In genomic region chr12:130957304-130957621, GRCh38 we compare ENCODE assay signal across 22 cellular contexts. TPM values are rescaled to one million over a fixed set of nuclear protein-coding genes. Genes with fewer than 3 reads are reported as not detected.
A peak's percentile ranks its signal among the peaks of the same experiment; 100 is the strongest.
DNase-seq lines count a peak whose midpoint lies in the region; ATAC-seq, FAIRE-seq and TF ChIP-seq lines count a peak whose summit lies in the region.
"Had no signal": no experiment of that assay in that cellular context is flagged by ENCODE, and none has a peak within 500 bp of the region (broad histone marks: within the 10 kb centered on the region; RNA-seq: fewer than 3 reads in every experiment).

No MANE protein-coding gene starts in this region.

- SMC1A ChIA-PET in GM12878 (lab: Charles Lee; ENCODE audit: uncharacterized antibody, unreplicated experiment), result interaction anchor here (1.0 to 1.5 kb wide), 2 partner anchors 12 to 25 kb away, joined by 4 read pairs; no protein-coding TSS in a partner anchor

- H3K27ac ChIP-seq in left ventricle myocardium inferior (replicated peaks), result peak overlapping the region; percentile 34
- H3K27ac ChIP-seq in heart right ventricle, result peak overlapping the region in 2 of 10 donors; percentile 1 to 17
- no peak overlapping the region for H3K27ac ChIP-seq in GM12878 (ENCODE audit: control insufficient read depth, insufficient read depth)
- H3K27ac ChIP-seq in lower lobe of right lung, result no peak overlapping the region
- H3K27ac ChIP-seq in H9 (ENCODE audit: insufficient read length, low read depth, low read length), result no peak overlapping the region
- H3K27ac ChIP-seq: 22Rv1, BLaER1, C4-2B had no signal

- H3K14ac ChIP-seq in H9 (ENCODE audit: insufficient read depth, low read length), result no peak overlapping the region

- in situ Hi-C loops in GM12878 (cut with MboI), result no loop called here

- H3K79me2 ChIP-seq in GM12878 (ENCODE audit: control insufficient read depth, insufficient read depth, low read length) (no peaks in the 10 kb centered on the region; the same call in 1 of the 2 replicates), H9 (ENCODE audit: insufficient read depth, low read length) (no peaks in the 10 kb centered on the region)

- no peaks in the 10 kb centered on the region for H3K36me3 Mint-ChIP-seq in H9 (ENCODE audit: insufficient read depth in 1 of 3, low read depth in 3 of 3)
- H3K36me3 Mint-ChIP-seq: CD8-positive, alpha-beta memory T cell had no signal

- TF ChIP-seq CTCF in left ventricle myocardium inferior (IDR thresholded peaks at IDR 0.05; ENCODE audit: borderline replicate concordance) (no peak), heart right ventricle (IDR thresholded peaks at IDR 0.05) (no peak), GM12878 (IDR thresholded peaks at IDR 0.05 in 2 of 3, conservative IDR thresholded peaks at IDR 0.05 in 1 of 3; ENCODE audit: control insufficient read depth in 2 of 3, extremely low read depth in 1 of 3, insufficient read depth in 1 of 3, low read depth in 3 of 3, low read length in 3 of 3) (no peak), lower lobe of right lung (IDR thresholded peaks at IDR 0.05) (no peak), H9 (conservative IDR thresholded peaks at IDR 0.05) (no peak)

- H4K5ac ChIP-seq in H9 (ENCODE audit: insufficient read length, low read depth, low read length), result no peak overlapping the region

- H4K91ac ChIP-seq in H9 (ENCODE audit: insufficient read length, low read depth, low read length), result no peak overlapping the region

- intact Hi-C loops in left ventricle myocardium inferior (cut with micrococcal nuclease), result no loop called here
- intact Hi-C loops in heart right ventricle (cut with DNase I), result loop anchor here in 1 of 10 donors (5.0 kb wide), 1 partner anchor 50 kb away; no protein-coding TSS in a partner anchor
- intact Hi-C loops in GM12878 (cut with micrococcal nuclease; ENCODE audit: unreplicated experiment), result no loop called here
- intact Hi-C loops in lower lobe of right lung (cut with DNase I), result no loop called here

- peaks cover 14 to 31% of the 10 kb centered on the region in 2 experiments for H3K4me1 Mint-ChIP-seq in H9

- RAD21 ChIA-PET in GM12878 (lab: Charles Lee; ENCODE audit: unreplicated experiment), result no interaction called here

- BruUV-seq in GM12878 (replicated peaks; lab: Mats Ljungman, UMichigan), result no TSS peak

- no peak overlapping the region for H3K4ac ChIP-seq in H9 (ENCODE audit: low read depth, low read length)

- CTCF ChIA-PET in GM12878 (lab: Yijun Ruan, JAX), result interaction anchor here (0.8 to 1.5 kb wide), 2 partner anchors 13 to 86 kb away, joined by 3 to 7 read pairs; no protein-coding TSS in a partner anchor

- peaks cover 15% of the 10 kb centered on the region for H3K27me3 Mint-ChIP-seq in H9 (ENCODE audit: low read depth)

- H3T11ph ChIP-seq in H9 (ENCODE audit: low read length), result no peak overlapping the region

- no peak overlapping the region for H3K4me3 Mint-ChIP-seq in H9
- H3K4me3 Mint-ChIP-seq: B cell; CD4-positive, alpha-beta T cell; CD8-positive, alpha-beta memory T cell; GM23338 had no signal

- H4K20me1 ChIP-seq in GM12878 (ENCODE audit: control insufficient read depth, insufficient read depth), result no peaks in the 10 kb centered on the region
- H4K20me1 ChIP-seq in H9 (ENCODE audit: control insufficient read depth, insufficient read depth, insufficient read length), result no peaks in the 10 kb centered on the region
- H4K20me1 ChIP-seq: BLaER1 had no signal

- H2BK120ac ChIP-seq in H9 (ENCODE audit: low read depth, low read length, poor library complexity, severe bottlenecking), result no peak overlapping the region

- no peaks in the 10 kb centered on the region for H3K27me3 ChIP-seq in left ventricle myocardium inferior (ENCODE audit: low read depth)
- no peaks in the 10 kb centered on the region for H3K27me3 ChIP-seq in heart right ventricle
- no peaks in the 10 kb centered on the region for H3K27me3 ChIP-seq in GM12878 (replicated peaks in 1 of 2; ENCODE audit: control insufficient read depth in 2 of 2, insufficient read depth in 2 of 2, low read length in 1 of 2)
- H3K27me3 ChIP-seq in lower lobe of right lung (ENCODE audit: low read depth), result no peaks in the 10 kb centered on the region
- H3K27me3 ChIP-seq in H9 (ENCODE audit: insufficient read depth, low read length), result no peaks in the 10 kb centered on the region

- no peak overlapping the region for H2BK12ac ChIP-seq in H9 (ENCODE audit: insufficient read length, low read depth, low read length)

- no peak overlapping the region for H2AFZ ChIP-seq in GM12878 (ENCODE audit: control insufficient read depth, low read depth, low read length)
- H2AFZ ChIP-seq in H9 (ENCODE audit: low read length), result no peak overlapping the region

- 81 to 91% methylated on average over 7 of the region's 7 CpGs for WGBS in heart right ventricle, 2 donors
- WGBS in GM12878 (ENCODE audit: insufficient coverage, insufficient replicate concordance, low lambda C conversion rate, missing lambda C conversion rate), result 40% methylated on average over 7 of the region's 7 CpGs
- WGBS in H9 (ENCODE audit: extremely low coverage, insufficient read length, low lambda C conversion rate), result no CpG with 5 or more reads among the region's 7 CpGs

- H3K9me3 ChIP-seq in left ventricle myocardium inferior (replicated peaks) (no peaks in the 10 kb centered on the region), heart right ventricle (no peaks in the 10 kb centered on the region), GM12878 (replicated peaks; ENCODE audit: control insufficient read depth, insufficient read depth, low read length) (no peaks in the 10 kb centered on the region), lower lobe of right lung (no peaks in the 10 kb centered on the region), H9 (ENCODE audit: control insufficient read depth, low read depth, low read length) (no peaks in the 10 kb centered on the region)
- H3K9me3 ChIP-seq: BLaER1 had no signal

- H3K79me1 ChIP-seq in H9 (ENCODE audit: insufficient read depth, low read depth, low read length, poor library complexity, severe bottlenecking), result no peaks in the 10 kb centered on the region

- H3K4me3 ChIP-seq in left ventricle myocardium inferior (peak overlapping the region; percentile 73), heart right ventricle (no peak overlapping the region), GM12878 (no peak overlapping the region), lower lobe of right lung (peak overlapping the region; percentile 4)
- H3K4me3 ChIP-seq: BLaER1, GM23338 had no signal

- H3K4me2 ChIP-seq in GM12878 (ENCODE audit: control insufficient read depth, insufficient read depth), result no peak overlapping the region
- no peak overlapping the region for H3K4me2 ChIP-seq in H9 (ENCODE audit: insufficient read depth, insufficient read length, low read length)
- H3K4me2 ChIP-seq: BLaER1, GM23338 had no signal

- H3K27ac Mint-ChIP-seq in H9, result no peak overlapping the region
- H3K27ac Mint-ChIP-seq: B cell; CD4-positive, alpha-beta T cell; CD8-positive, alpha-beta memory T cell; GM23338 had no signal

- H2AK5ac ChIP-seq in H9 (ENCODE audit: insufficient read length, low read length), result no peak overlapping the region

- H3K4me1 ChIP-seq in left ventricle myocardium inferior (peaks cover 98% of the 10 kb centered on the region), heart right ventricle (peaks cover 3 to 72% (median 38%) of the 10 kb centered on the region in 9 donors), GM12878 (ENCODE audit: control insufficient read depth, insufficient read depth, low read length) (peaks cover 4% of the 10 kb centered on the region; the same call in 1 of the 2 replicates), lower lobe of right lung (peaks cover 28% of the 10 kb centered on the region), H9 (ENCODE audit: insufficient read depth, low read length) (no peaks in the 10 kb centered on the region)

- H3K18ac ChIP-seq in H9 (ENCODE audit: insufficient read length, low read depth, low read length), result no peak overlapping the region

- POLR2A ChIA-PET in GM12878 (lab: Charles Lee), result no interaction called here

- H4K8ac ChIP-seq in H9 (replicated peaks; ENCODE audit: insufficient read length, low read depth, low read length), result no peak overlapping the region

- ATAC-seq in heart right ventricle (no peak), GM12878 (no peak), lower lobe of right lung (no peak)
- ATAC-seq: GM23338 had no signal

- TF ChIP-seq RAD21 in GM12878 (IDR thresholded peaks at IDR 0.05; ENCODE audit: insufficient read depth, low read depth, low read length), result no peak

- H3K23ac ChIP-seq in H9 (ENCODE audit: insufficient read length, low read depth, low read length), result no peak overlapping the region

- DNase-seq in left ventricle myocardium inferior, result no peak
- no peak for DNase-seq in heart right ventricle
- no peak for DNase-seq in GM12878 (ENCODE audit: low read depth, low spot score)
- no peak for DNase-seq in lower lobe of right lung
- no peak for DNase-seq in H9
- DNase-seq in stimulated activated CD4-positive, alpha-beta T cell treated with anti-CD3 and anti-CD28 coated beads, Interleukin-4, amount 100 ng/mL, for 4 hours, result no peak
- DNase-seq: CD4-positive, alpha-beta T cell; CD8-positive, alpha-beta memory T cell; DMS 273 treated with DMSO at 0.1 percent for 48 hours; DMS79; EL; GDM1; HCEC 1CT had no signal

- H3K36me3 ChIP-seq in left ventricle myocardium inferior (peaks cover 7% of the 10 kb centered on the region), heart right ventricle (peaks cover 0 to 23% (median 0%) of the 10 kb centered on the region in 9 donors), GM12878 (ENCODE audit: control insufficient read depth in 2 of 2, insufficient read depth in 2 of 2, low read length in 1 of 2) (no peaks in the 10 kb centered on the region), lower lobe of right lung (peaks cover 17% of the 10 kb centered on the region)
- H3K36me3 ChIP-seq: BLaER1 had no signal

- FAIRE-seq in GM12878 (lab: Jason Lieb, UNC), result no peak
- FAIRE-seq: A204.1, D721Med, GM18507, H54 had no signal

- H3K9me3 Mint-ChIP-seq in H9, result no peaks in the 10 kb centered on the region; a peak in 1 of 5 replicates
- H3K9me3 Mint-ChIP-seq: CD4-positive, alpha-beta T cell; CD8-positive, alpha-beta memory T cell; GM23338 had no signal

- H3K9ac ChIP-seq in GM12878 (ENCODE audit: control insufficient read depth, insufficient read depth, low read length) (no peak overlapping the region), H9 (ENCODE audit: extremely low read depth, insufficient read length, low read length) (no peak overlapping the region)
- H3K9ac ChIP-seq: BLaER1 had no signal

- no peak for TF ChIP-seq EP300 in GM12878 (IDR thresholded peaks at IDR 0.05; ENCODE audit: borderline replicate concordance in 1 of 2, control insufficient read depth in 1 of 2, low read depth in 2 of 2, low read length in 2 of 2)

- no peak overlapping the region for H2BK15ac ChIP-seq in H9 (ENCODE audit: low read depth, low read length)

- H3K23me2 ChIP-seq in H9 (ENCODE audit: insufficient read length, low read depth, low read length, poor library complexity, severe bottlenecking), result no peaks in the 10 kb centered on the region

- H2BK5ac ChIP-seq in H9 (ENCODE audit: insufficient read length, low read length), result no peak overlapping the region

- TF ChIP-seq POLR2A in GM12878 (IDR thresholded peaks at IDR 0.05; ENCODE audit: low read depth, low read length), result no peak

- H2BK20ac ChIP-seq in H9 (ENCODE audit: low read depth, low read length, poor library complexity, severe bottlenecking), result no peak overlapping the region

- H3K56ac ChIP-seq in H9 (ENCODE audit: insufficient read length, low read depth, low read length), result no peak overlapping the region

RNA-seq across cellular contexts. Expression of gene ADGRD1, which starts 3.6 kb away (rescaled TPM):
- total RNA-seq in left ventricle myocardium inferior (99.5 TPM), heart right ventricle (100 to 1,000 TPM in 2 of 10 donors, 10 to 100 TPM in 8; 29.7 to 157 (median 72.6) TPM), GM12878 (2014; rRNA removed) (2.0 and 2.1 TPM in 2 replicates), GM12878 (2014; rRNA removed; fragmentation: Illumina TruSeq; extraction: Trizol) (0.49 and 0.69 TPM in 2 replicates), GM12878 (2021) (0.82 and 1.3 TPM in 2 replicates), lower lobe of right lung (108 TPM), H9 (2021) (0.09 and 0.52 TPM in 2 replicates)
- polyA plus RNA-seq in heart right ventricle (10 to 100 TPM; 16.8 to 35.0 TPM), GM12878 (2011; rRNA removed) (9.0 and 12.7 TPM in 2 replicates), GM12878 (2014; fragmentation: Illumina TruSeq; extraction: Trizol) (0.11 and 0.21 TPM in 2 replicates), GM12878 (2014; fragmentation: Nextera tagmentation; extraction: Ambion mirVana) (under 1 TPM; 0.15 to 0.60 TPM), GM12878 (2014; rRNA removed) (1.2 and 1.7 TPM in 2 replicates), GM12878 (2016; fragmentation: Nextera tagmentation; extraction: Ambion mirVana) (1 to 10 TPM; 1.7 to 1.9 TPM)
- 84.0 and 84.2 TPM in 2 replicates for total RNA-seq in GM12878 (2013; cell fraction: nucleolus; rRNA removed)
- 1.0 TPM for polyA plus RNA-seq in GM12878 (2011; ENCODE audit: low read depth)
- polyA plus RNA-seq in GM12878 (2011; cell fraction: cytosol; rRNA removed), result 21.3 and 25.3 TPM in 2 replicates
- 79.0 and 112 TPM in 2 replicates for polyA plus RNA-seq in GM12878 (2011; cell fraction: nucleus; rRNA removed)
- polyA plus RNA-seq in GM12878 (2012), result 1.4 and 4.0 TPM in 2 replicates
- 17.3 and 27.0 TPM in 2 replicates for polyA minus RNA-seq in GM12878 (2011; rRNA and poly(A)+ RNA removed)
- 3.3 and 5.9 TPM in 2 replicates for polyA minus RNA-seq in GM12878 (2011; cell fraction: cytosol; rRNA and poly(A)+ RNA removed)
- polyA minus RNA-seq in GM12878 (2011; cell fraction: nucleus; rRNA and poly(A)+ RNA removed), result 23.6 and 24.4 TPM in 2 replicates
- polyA plus RNA-seq: CD8-positive, alpha-beta memory T cell; GM23338 had no signal

Comparison
In these comparisons a context has a peak if more than half of its experiments do, and no peak if none do; other contexts are left out.
1. H3K4me3 ChIP-seq: peak in left ventricle myocardium inferior (single experiment) and lower lobe of right lung (single experiment); none in heart right ventricle (0 of 10) and GM12878 (single experiment).